8 cellular contexts compared by ENCODE assay signal in the genomic region with DNA sequence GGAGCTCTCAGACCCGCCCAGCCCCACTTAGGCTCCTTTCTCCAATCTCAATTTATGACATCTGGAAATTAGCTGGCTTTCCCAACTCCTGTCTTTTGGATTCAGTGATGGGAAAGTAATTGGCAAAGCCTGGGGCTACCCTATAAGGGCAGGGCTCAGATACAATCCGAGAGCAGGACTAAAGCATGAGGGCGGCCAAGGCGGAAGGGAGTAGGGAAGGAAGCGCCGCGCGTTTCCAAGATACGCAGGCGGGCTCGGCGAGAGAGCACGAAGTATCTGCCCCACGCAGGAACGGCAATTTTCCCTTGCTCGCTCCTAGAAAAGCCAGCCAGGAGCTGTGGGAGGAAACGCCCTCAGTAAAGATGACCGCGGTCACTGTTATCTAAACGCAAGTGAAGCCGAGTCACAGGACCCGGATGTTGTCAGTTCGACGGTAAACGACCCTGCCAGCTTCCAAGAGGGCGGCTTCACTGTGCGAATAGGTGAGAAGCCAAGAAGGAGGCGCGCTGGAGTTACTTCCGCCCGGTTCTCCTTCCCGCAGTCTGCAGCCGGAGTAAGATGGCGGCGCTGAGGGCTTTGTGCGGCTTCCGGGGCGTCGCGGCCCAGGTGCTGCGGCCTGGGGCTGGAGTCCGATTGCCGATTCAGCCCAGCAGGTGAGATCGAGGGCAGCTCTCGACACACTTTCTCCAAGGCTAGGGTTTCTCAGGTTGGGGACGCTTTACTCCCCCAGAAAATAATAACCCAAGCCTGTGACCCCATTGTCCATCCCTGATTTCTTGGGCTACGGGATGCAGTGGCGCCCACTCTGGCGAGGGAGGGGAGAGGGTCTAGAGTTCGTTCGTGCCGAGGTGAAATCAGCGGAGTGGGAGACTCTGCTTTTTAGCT. TPM values are rescaled to one million over a fixed set of nuclear protein-coding genes. Genes with fewer than 3 reads are reported as not detected.
A peak's percentile ranks its signal among the peaks of the same experiment; 100 is the strongest.
DNase-seq lines count a peak whose midpoint lies in the region; ATAC-seq and TF ChIP-seq lines count a peak whose summit lies in the region.

NDUFS2 (plus strand) TSS at position 540 of the 885 bp plus-strand sequence; CDS start at position 559, 19 bp downstream.

- peak in 3 of 11 experiments; percentile 13 to 24 (median 24) for TF ChIP-seq CTCF in spleen (IDR thresholded peaks at IDR 0.05 in 8 of 11, conservative IDR thresholded peaks at IDR 0.05 in 3 of 11)

- ATAC-seq in GM19025 (IDR thresholded peaks at IDR 0.05; ENCODE audit: low read depth, unreplicated experiment) (peak; percentile 99), HG03342 (IDR thresholded peaks at IDR 0.05; ENCODE audit: unreplicated experiment) (peak; percentile 98)

- H3K36me3 ChIP-seq in spleen: peaks cover 0 to 39% (median 21%) of the 10 kb centered on the region in 6 donors

- H3K4me1 ChIP-seq in spleen: peaks cover 46 to 97% (median 86%) of the 10 kb centered on the region in 6 donors

- H3K9me3 ChIP-seq in spleen: no peaks in the 10 kb centered on the region

- H3K27ac ChIP-seq in spleen: peak within 1 kb of the TSS; percentile 93 to 97 (median 95)

- H3K27me3 ChIP-seq in spleen (replicated peaks in 1 of 7): no peaks in the 10 kb centered on the region

- TF ChIP-seq POLR2A in spleen (IDR thresholded peaks at IDR 0.05): peak; percentile 35 to 72 (median 40)

- peak within 1 kb of the TSS; percentile 66 to 88 (median 80) for H3K4me3 ChIP-seq in spleen

- 3 to 12% (median 4%) methylated on average over 31 to 53 of the region's 53 CpGs for WGBS in spleen, 5 donors

- DNase-seq in AG20443 (ENCODE audit: low spot score): peak; percentile 93
- peak; percentile 98 for DNase-seq in NCI-H345 treated with DMSO at 0.1 percent for 48 hours (lab: John Stamatoyannopoulos, UW; ENCODE audit: unreplicated experiment)
- DNase-seq in activated CD4-positive, CD25-positive, alpha-beta regulatory T cell (lab: John Stamatoyannopoulos, UW): peak; percentile 84 to 90 (median 87)
- peak; percentile 93 for DNase-seq in central memory CD4-positive, alpha-beta T cell
- peak; percentile 99 for DNase-seq in inferior parietal cortex (ENCODE audit: extremely low spot score)
- DNase-seq in spleen: peak; percentile 99

- intact Hi-C loops in spleen (cut with DNase I; ENCODE audit: low total_unique reads): no loop called here

RNA-seq across cellular contexts. Expression of gene NDUFS2, which starts in this region (rescaled TPM):
- total RNA-seq in spleen: 100 to 1,000 TPM in 1 of 7 donors, 10 to 100 TPM in 6; 76.5 to 110 (median 88.0) TPM
- 10 to 100 TPM; 27.0 to 44.7 (median 34.1) TPM for polyA plus RNA-seq in spleen

Comparison
In these comparisons a context has a peak if more than half of its experiments do, and no peak if none do; other contexts are left out.
1. Peak in every context shown above with its lines: DNase-seq, ATAC-seq, H3K4me3 ChIP-seq and H3K27ac ChIP-seq.